Comparison of ENCODE assay signal across 9 cellular contexts in genomic region chr7:137958593-137959431, GRCh38. TPM values are rescaled to one million over a fixed set of nuclear protein-coding genes. Genes with fewer than 3 reads are reported as not detected.
DNase-seq lines count a peak whose midpoint lies in the region; ATAC-seq and TF ChIP-seq lines count a peak whose summit lies in the region.
"Had no signal": no experiment of that assay in that cellular context is flagged by ENCODE, and none has a peak within 500 bp of the region (broad histone marks: within the 10 kb centered on the region; RNA-seq: fewer than 3 reads in every experiment).

No MANE protein-coding gene starts in this region.

- H3K9me3 ChIP-seq in heart right ventricle (no peaks in the 10 kb centered on the region), IMR-90 (ENCODE audit: control insufficient read depth, insufficient read depth, low read length) (no peaks in the 10 kb centered on the region), fibroblast of lung (ENCODE audit: control insufficient read depth, insufficient read depth, low read depth, low read length) (no peaks in the 10 kb centered on the region), upper lobe of right lung (no peaks in the 10 kb centered on the region)

- DNase-seq in heart right ventricle (no peak), cardiac septum (ENCODE audit: low spot score) (no peak), IMR-90 (no peak), fibroblast of lung (ENCODE audit: low read depth in 2 of 2) (no peak), upper lobe of right lung (no peak), SW 1271 (lab: John Stamatoyannopoulos, UW) (no peak), amygdala (lab: John Stamatoyannopoulos, UW) (no peak)
- no peak for DNase-seq in activated CD4-positive, alpha-beta T cell treated with anti-CD3 and anti-CD28 coated beads, Interleukin-2, amount 10 ng/mL, durations not matched to agents 7 days and 5 days
- DNase-seq: NCI-H774 had no signal

- TF ChIP-seq POLR2A in IMR-90 (IDR thresholded peaks at IDR 0.05; ENCODE audit: low read depth, low read length) = no peak

- no peak overlapping the region for H4K8ac ChIP-seq in IMR-90 (ENCODE audit: low read depth in 2 of 2, low read length in 2 of 2)

- peaks cover 76% of the 10 kb centered on the region for H3K79me2 ChIP-seq in fibroblast of lung (ENCODE audit: control insufficient read depth, insufficient read depth, low read length)

- H3K4me1 ChIP-seq in heart right ventricle (peaks cover 0 to 76% (median 53%) of the 10 kb centered on the region in 9 donors), IMR-90 (ENCODE audit: control insufficient read depth, insufficient read depth, low read length) (peaks cover 26% of the 10 kb centered on the region), fibroblast of lung (ENCODE audit: control insufficient read depth, extremely low read depth, insufficient read depth, low read length) (peaks cover 32% of the 10 kb centered on the region), upper lobe of right lung (peaks cover 21% of the 10 kb centered on the region)

- H3K4me3 ChIP-seq in heart right ventricle (no peak overlapping the region), IMR-90 (ENCODE audit: insufficient read depth, low read depth, low read length) (no peak overlapping the region), fibroblast of lung (replicated peaks in 1 of 4; ENCODE audit: control extremely low read depth in 1 of 4, insufficient read depth in 1 of 4, low read depth in 3 of 4, low read length in 4 of 4) (no peak overlapping the region), upper lobe of right lung (no peak overlapping the region)

- H3K27ac ChIP-seq in heart right ventricle (peak overlapping the region in 6 of 10 donors; percentile 11 to 64 (median 53)), IMR-90 (ENCODE audit: insufficient read depth, low read length) (no peak overlapping the region), fibroblast of lung (ENCODE audit: insufficient read depth, low read length) (peak overlapping the region; percentile 4), upper lobe of right lung (peak overlapping the region; percentile 14)

- H3K14ac ChIP-seq in IMR-90 (replicated peaks; ENCODE audit: low read depth, low read length) = 0 out of 2 replicates have a peak overlapping the region, but pooled peaks have one; percentile 10

- peaks cover 51 to 89% of the 10 kb centered on the region in 2 experiments for H3K79me1 ChIP-seq in IMR-90 (ENCODE audit: low read depth in 1 of 2, low read length in 2 of 2)

- H4K20me1 ChIP-seq in IMR-90 (ENCODE audit: insufficient read depth, low read length) (peaks cover 77% of the 10 kb centered on the region), fibroblast of lung (ENCODE audit: control insufficient read depth, extremely low read depth, insufficient read depth, low read length) (no peaks in the 10 kb centered on the region)

- no peak overlapping the region for H3K9ac ChIP-seq in IMR-90 (ENCODE audit: low read depth, low read length)
- no peak overlapping the region for H3K9ac ChIP-seq in fibroblast of lung (ENCODE audit: insufficient read depth, low read length)

- H3K27ac Mint-ChIP-seq in activated CD4-positive, alpha-beta T cell treated with anti-CD3 and anti-CD28 coated beads, Interleukin-2, amount 10 ng/mL, durations not matched to agents 7 days and 5 days = no peak overlapping the region

- H3K4me3 Mint-ChIP-seq in activated CD4-positive, alpha-beta T cell treated with anti-CD3 and anti-CD28 coated beads, Interleukin-2, amount 10 ng/mL, durations not matched to agents 7 days and 5 days = no peak overlapping the region

- H3K4me2 ChIP-seq in IMR-90 (ENCODE audit: low read depth, low read length) (no peak overlapping the region), fibroblast of lung (ENCODE audit: extremely low read depth, insufficient read depth, low read length) (no peak overlapping the region)

- no peak overlapping the region; the same call in 1 of the 2 replicates for H2BK120ac ChIP-seq in IMR-90 (ENCODE audit: low read depth, low read length)

- H3K18ac ChIP-seq in IMR-90 (ENCODE audit: low read depth, low read length) = no peak overlapping the region

- H2AK5ac ChIP-seq in IMR-90 (ENCODE audit: low read depth, low read length) = no peak overlapping the region

- 0 out of 2 replicates have a peak overlapping the region, but pooled peaks have one; percentile 29 for H3K23ac ChIP-seq in IMR-90 (ENCODE audit: low read depth, low read length)

- peak overlapping the region; percentile 44; the same call in 1 of the 2 replicates for H3K4ac ChIP-seq in IMR-90 (ENCODE audit: low read depth, low read length)

- no peak overlapping the region for H2AFZ ChIP-seq in IMR-90 (replicated peaks; ENCODE audit: low read length, poor library complexity)
- H2AFZ ChIP-seq in fibroblast of lung (ENCODE audit: low read length) = no peak overlapping the region

- H3K36me3 ChIP-seq in heart right ventricle (peaks cover 0 to 15% (median 0%) of the 10 kb centered on the region in 9 donors), IMR-90 (ENCODE audit: control insufficient read depth, insufficient read depth, low read length) (peaks cover 10% of the 10 kb centered on the region), fibroblast of lung (ENCODE audit: control insufficient read depth, insufficient read depth, low read length) (peaks cover 3% of the 10 kb centered on the region), upper lobe of right lung (no peaks in the 10 kb centered on the region)

- peak overlapping the region; percentile 9; the same call in 2 of the 3 replicates for H2BK15ac ChIP-seq in IMR-90 (ENCODE audit: low read depth, low read length)

- intact Hi-C loops in heart right ventricle (cut with DNase I) = loop anchor here in 2 of 10 donors (1.0 to 5.0 kb wide), 3 partner anchors 8 to 33 kb away; no protein-coding TSS in a partner anchor
- intact Hi-C loops in cardiac septum (cut with DNase I) = no loop called here
- intact Hi-C loops in IMR-90 (cut with micrococcal nuclease) = no loop called here
- intact Hi-C loops in upper lobe of right lung (cut with DNase I) = no loop called here

- CTCF ChIA-PET in IMR-90 (lab: Yijun Ruan, JAX) = no interaction called here
- CTCF ChIA-PET in activated CD4-positive, alpha-beta T cell treated with anti-CD3 and anti-CD28 coated beads, Interleukin-2, amount 10 ng/mL, durations not matched to agents 7 days and 5 days (lab: Charles Lee) = interaction anchor here (1.7 kb wide), 1 partner anchor 43 kb away, joined by 3 read pairs; the partner anchor contains the start of gene CREB3L2

- WGBS in heart right ventricle, 2 donors = 91 to 94% methylated on average over 4 of the region's 4 CpGs
- WGBS in IMR-90 (ENCODE audit: extremely low coverage in 2 of 2, insufficient read length in 1 of 2), 2 experiments = 100% methylated on average over 1 of the region's 4 CpGs; no CpG with 5 or more reads in 1 of the 2 experiments

- H3K4me1 Mint-ChIP-seq in activated CD4-positive, alpha-beta T cell treated with anti-CD3 and anti-CD28 coated beads, Interleukin-2, amount 10 ng/mL, durations not matched to agents 7 days and 5 days = peaks cover 9% of the 10 kb centered on the region

- in situ Hi-C loops in IMR-90 (cut with MboI; ENCODE audit: low sequenced_read_pairs) = no loop called here

- H4K5ac ChIP-seq in IMR-90 (ENCODE audit: low read depth, low read length) = no peak overlapping the region

- peaks cover 45% of the 10 kb centered on the region for H3K9me1 ChIP-seq in IMR-90 (ENCODE audit: insufficient read depth, low read length)

- no peak overlapping the region for H3K56ac ChIP-seq in IMR-90 (ENCODE audit: extremely low read depth, insufficient read depth, low read length)

- H2BK20ac ChIP-seq in IMR-90 (ENCODE audit: low read depth, low read length) = no peak overlapping the region

- POLR2A ChIA-PET in IMR-90 (lab: Charles Lee; ENCODE audit: unreplicated experiment) = no interaction called here
- POLR2A ChIA-PET in activated CD4-positive, alpha-beta T cell treated with anti-CD3 and anti-CD28 coated beads, Interleukin-2, amount 10 ng/mL, durations not matched to agents 7 days and 5 days (lab: Charles Lee) = no interaction called here

- no peaks in the 10 kb centered on the region for H3K27me3 Mint-ChIP-seq in activated CD4-positive, alpha-beta T cell treated with anti-CD3 and anti-CD28 coated beads, Interleukin-2, amount 10 ng/mL, durations not matched to agents 7 days and 5 days

- no peak overlapping the region for H2BK5ac ChIP-seq in IMR-90 (ENCODE audit: low read depth, low read length, poor library complexity, severe bottlenecking)

- H3K36me3 Mint-ChIP-seq in activated CD4-positive, alpha-beta T cell treated with anti-CD3 and anti-CD28 coated beads, Interleukin-2, amount 10 ng/mL, durations not matched to agents 7 days and 5 days (ENCODE audit: low read depth) = peaks cover 3% of the 10 kb centered on the region

- H3K9me3 Mint-ChIP-seq in activated CD4-positive, alpha-beta T cell treated with anti-CD3 and anti-CD28 coated beads, Interleukin-2, amount 10 ng/mL, durations not matched to agents 7 days and 5 days = no peaks in the 10 kb centered on the region

- TF ChIP-seq RAD21 in IMR-90 (IDR thresholded peaks at IDR 0.05; ENCODE audit: low read length) = no peak

- TF ChIP-seq CTCF in heart right ventricle (IDR thresholded peaks at IDR 0.05) = no peak
- TF ChIP-seq CTCF in IMR-90 (conservative IDR thresholded peaks at IDR 0.05; ENCODE audit: low read depth, low read length) = no peak
- TF ChIP-seq CTCF in fibroblast of lung (conservative IDR thresholded peaks at IDR 0.05 in 1 of 2, IDR thresholded peaks at IDR 0.05 in 1 of 2; ENCODE audit: low read depth in 1 of 2, low read length in 2 of 2) = no peak
- TF ChIP-seq CTCF in upper lobe of right lung (IDR thresholded peaks at IDR 0.05) = no peak

- peak in 1 of 8 donors; percentile 12 for ATAC-seq in heart right ventricle
- no peak for ATAC-seq in IMR-90 (ENCODE audit: low read depth)
- peak; percentile 43 for ATAC-seq in upper lobe of right lung

- no peak overlapping the region for H2AK9ac ChIP-seq in IMR-90 (replicated peaks; ENCODE audit: low read depth, low read length, poor library complexity)

- dilution Hi-C loops in IMR-90 (cut with HindIII; ENCODE audit: low sequenced_read_pairs, unreplicated experiment) = no loop called here

- peak overlapping the region; percentile 43 for H4K91ac ChIP-seq in IMR-90 (ENCODE audit: insufficient read depth, low read depth, low read length)

- H3K27me3 ChIP-seq in heart right ventricle (no peaks in the 10 kb centered on the region), IMR-90 (ENCODE audit: control insufficient read depth, insufficient read depth, low read length) (no peaks in the 10 kb centered on the region), fibroblast of lung (ENCODE audit: control insufficient read depth, insufficient read depth, low read length) (no peaks in the 10 kb centered on the region), upper lobe of right lung (no peaks in the 10 kb centered on the region)

- no TSS peak for BruUV-seq in IMR-90 (replicated peaks; lab: Mats Ljungman, UMichigan)

RNA-seq across cellular contexts. Expression of gene CREB3L2, which starts 43.1 kb away (rescaled TPM):
- 10 to 100 TPM; 16.1 to 34.2 (median 23.7) TPM for total RNA-seq in heart right ventricle
- polyA plus RNA-seq in heart right ventricle = 1 to 10 TPM; 4.2 to 8.4 TPM
- total RNA-seq in cardiac septum = 30.1 TPM
- total RNA-seq in IMR-90 (2012; rRNA removed) = 35.8 and 42.3 TPM in 2 replicates
- 57.9 and 65.1 TPM in 2 replicates for polyA plus RNA-seq in IMR-90 (2012; rRNA removed)
- polyA plus RNA-seq in IMR-90 (2012; cell fraction: cytosol; rRNA removed) = 31.6 and 44.4 TPM in 2 replicates
- 38.6 and 56.6 TPM in 2 replicates for polyA plus RNA-seq in IMR-90 (2012; cell fraction: nucleus; rRNA removed; ENCODE audit: low replicate concordance)
- total RNA-seq in fibroblast of lung = 12.6 and 39.3 TPM in 2 replicates
- polyA plus RNA-seq in fibroblast of lung = 57.9 and 63.7 TPM in 2 replicates
- polyA plus RNA-seq in fibroblast of lung (2012) = 37.1 and 49.5 TPM in 2 replicates
- 96.9 and 155 TPM in 2 replicates for polyA minus RNA-seq in fibroblast of lung (ENCODE audit: low replicate concordance)
- total RNA-seq in upper lobe of right lung = 61.8 TPM
- total RNA-seq in activated CD4-positive, alpha-beta T cell treated with anti-CD3 and anti-CD28 coated beads, Interleukin-2, amount 10 ng/mL, durations not matched to agents 7 days and 5 days = 10 to 100 TPM; 23.1 to 25.7 TPM
